In the genomic region with DNA sequence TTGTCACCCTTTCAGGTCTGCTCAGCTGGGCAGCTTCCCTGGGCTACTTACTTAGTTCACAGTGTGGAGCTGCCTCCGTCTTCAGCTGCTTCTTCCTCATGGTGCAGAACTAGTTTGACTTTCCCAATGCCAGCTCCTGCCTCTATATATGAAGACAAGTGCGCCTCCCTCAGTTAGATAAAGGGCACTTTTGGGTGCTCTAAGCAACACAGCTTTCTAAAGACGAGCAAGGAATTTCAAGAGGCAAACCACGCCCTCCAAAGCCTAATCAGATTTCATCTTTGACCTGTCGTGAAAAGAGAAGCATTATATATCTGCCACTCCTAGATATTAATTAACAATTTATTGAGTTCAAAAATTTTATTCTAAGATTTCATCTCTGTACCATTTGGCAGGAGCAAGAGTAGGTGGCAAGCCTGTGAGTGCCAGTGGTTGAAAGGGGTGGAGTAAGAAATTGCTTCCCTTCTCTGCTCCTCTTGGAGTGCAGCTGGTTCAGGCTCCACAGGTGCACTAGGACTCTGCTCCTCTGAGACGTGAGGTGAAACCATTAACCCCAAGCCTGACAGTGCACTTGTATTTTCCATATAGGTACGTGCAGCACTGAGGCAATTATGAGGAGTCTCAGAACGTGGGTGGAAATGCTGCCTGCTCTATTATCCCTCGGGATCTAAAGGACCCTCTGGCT, we compare ENCODE assay signal across 1 cellular context.
TF ChIP-seq lines count a peak whose summit lies in the region.

No MANE protein-coding gene starts in this region.

TF ChIP-seq in GM23338, 12 proteins besides CTCF, POLR2A, EP300 and RAD21 (continued from another document):
- no peak for TF ChIP-seq ZNF462 (CRISPR knock-in tag; IDR thresholded peaks at IDR 0.05)
- no peak for TF ChIP-seq POLR2AphosphoS5 (IDR thresholded peaks at IDR 0.05; ENCODE audit: low read depth)
- no peak for TF ChIP-seq NANOG (IDR thresholded peaks at IDR 0.05; ENCODE audit: borderline replicate concordance)
- TF ChIP-seq STAT1 (IDR thresholded peaks at IDR 0.05; ENCODE audit: unreplicated experiment), result no peak
